29 cellular contexts compared by ENCODE assay signal in genomic region chr1:61297887-61298286, GRCh38.
"Had no signal": no experiment of that assay in that cellular context is flagged by ENCODE, and none has a peak within 500 bp of the region (broad histone marks: within the 10 kb centered on the region; RNA-seq: fewer than 3 reads in every experiment).

No MANE protein-coding gene starts in this region.

- DNase-seq: activated CD4-positive, alpha-beta memory T cell treated with anti-CD3 and anti-CD28 coated beads, Interleukin-2, amount 10 ng/mL, durations not matched to agents 7 days and 5 days; activated CD4-positive, alpha-beta T cell treated with anti-CD3 and anti-CD28 coated beads for 1 hour; activated CD4-positive, alpha-beta T cell treated with anti-CD3 and anti-CD28 coated beads for 4 hours; activated CD4-positive, alpha-beta T cell treated with anti-CD3 and anti-CD28 coated beads, Interleukin-2, amount 10 ng/mL, durations not matched to agents 7 days and 5 days; activated CD4-positive, alpha-beta T cell treated with anti-CD3 and anti-CD28 coated beads, Interleukin-2, amount 50 U/mL, for 4 hours; activated CD8-positive, alpha-beta memory T cell treated with anti-CD3 and anti-CD28 coated beads, Interleukin-2, amount 50 U/mL, for 48 hours; activated effector memory CD4-positive, alpha-beta T cell treated with Interleukin-2 at 50 U/mL for 16 hours; activated gamma-delta T cell treated with Interleukin-2 at 50 U/mL for 16 hours; activated naive CD4-positive, alpha-beta T cell treated with anti-CD3 and anti-CD28 coated beads, Interleukin-2, amount 50 U/mL, for 16 hours; activated naive CD4-positive, alpha-beta T cell treated with Interleukin-2 at 50 U/mL for 16 hours; activated T-cell treated with anti-CD3 and anti-CD28 coated beads for 4 hours; activated T-cell treated with anti-CD3 and anti-CD28 coated beads, Interleukin-2, amount 50 U/mL, for 24 hours; activated T-cell treated with anti-CD3 and anti-CD28 coated beads, Interleukin-2, amount 50 U/mL, for 72 hours; amniotic stem cell; anterior cingulate cortex; brain microvascular endothelial cell; dorsolateral prefrontal cortex; effector memory CD4-positive, alpha-beta T cell; endodermal cell; foreskin fibroblast; head of caudate nucleus; T1000 had no signal

- H3K27ac ChIP-seq: brain microvascular endothelial cell had no signal

- H3K4me3 ChIP-seq: coronary artery, dorsolateral prefrontal cortex had no signal

- H3K27ac Mint-ChIP-seq: activated CD4-positive, alpha-beta memory T cell treated with anti-CD3 and anti-CD28 coated beads, Interleukin-2, amount 10 ng/mL, durations not matched to agents 7 days and 5 days; activated CD4-positive, alpha-beta T cell treated with anti-CD3 and anti-CD28 coated beads, Interleukin-2, amount 10 ng/mL, durations not matched to agents 7 days and 5 days; activated naive CD8-positive, alpha-beta T cell; activated T-cell treated with anti-CD3 and anti-CD28 coated beads, Interleukin-2, amount 50 U/mL, for 24 hours; dendritic cell treated with granulocyte-macrophage colony-stimulating factor and Interleukin-4, amounts not matched to agents 40 ng/mL and 50 ng/mL, for 4 days; endodermal cell; T-helper 1 cell treated with Interleukin-12 subunit alpha and Interleukin-12 subunit beta and Interleukin-4 antibody, amounts not matched to agents 30 μg/mL and 1 μg/mL, for 36 hours; T-helper 2 cell treated with Interferon-gamma antibody and Interleukin-4, amounts not matched to agents 5 μg/mL and 100 μg/mL, for 36 hours had no signal

- H3K4me3 Mint-ChIP-seq: activated CD4-positive, alpha-beta memory T cell treated with anti-CD3 and anti-CD28 coated beads, Interleukin-2, amount 10 ng/mL, durations not matched to agents 7 days and 5 days; activated CD4-positive, alpha-beta T cell treated with anti-CD3 and anti-CD28 coated beads, Interleukin-2, amount 10 ng/mL, durations not matched to agents 7 days and 5 days; activated naive CD8-positive, alpha-beta T cell; activated T-cell treated with anti-CD3 and anti-CD28 coated beads, Interleukin-2, amount 50 U/mL, for 24 hours; activated T-cell treated with anti-CD3 and anti-CD28 coated beads, Interleukin-2, amount 50 U/mL, for 72 hours; central memory CD8-positive, alpha-beta T cell; dendritic cell treated with granulocyte-macrophage colony-stimulating factor and Interleukin-4, amounts not matched to agents 40 ng/mL and 50 ng/mL, for 4 days; endodermal cell; T-helper 1 cell treated with Interleukin-12 subunit alpha and Interleukin-12 subunit beta and Interleukin-4 antibody, amounts not matched to agents 30 μg/mL and 1 μg/mL, for 36 hours; T-helper 2 cell treated with Interferon-gamma antibody and Interleukin-4, amounts not matched to agents 5 μg/mL and 100 μg/mL, for 36 hours had no signal

- H3K9me3 Mint-ChIP-seq: central memory CD8-positive, alpha-beta T cell; T-helper 2 cell treated with Interferon-gamma antibody and Interleukin-4, amounts not matched to agents 5 μg/mL and 100 μg/mL, for 36 hours had no signal

- ATAC-seq: activated T-cell treated with anti-CD3 and anti-CD28 coated beads, Interleukin-2, amount 50 U/mL, for 72 hours; esophagus mucosa had no signal

- H3K27me3 ChIP-seq: brain microvascular endothelial cell, dorsolateral prefrontal cortex had no signal

- H3K36me3 ChIP-seq: brain microvascular endothelial cell had no signal

- H3K27me3 Mint-ChIP-seq: activated CD4-positive, alpha-beta memory T cell treated with anti-CD3 and anti-CD28 coated beads, Interleukin-2, amount 10 ng/mL, durations not matched to agents 7 days and 5 days; activated naive CD8-positive, alpha-beta T cell; central memory CD8-positive, alpha-beta T cell; dendritic cell treated with granulocyte-macrophage colony-stimulating factor and Interleukin-4, amounts not matched to agents 40 ng/mL and 50 ng/mL, for 4 days had no signal

- H3K4me1 Mint-ChIP-seq: central memory CD8-positive, alpha-beta T cell had no signal
